ENCODE assay signal across 8 cellular contexts in the genomic region with DNA sequence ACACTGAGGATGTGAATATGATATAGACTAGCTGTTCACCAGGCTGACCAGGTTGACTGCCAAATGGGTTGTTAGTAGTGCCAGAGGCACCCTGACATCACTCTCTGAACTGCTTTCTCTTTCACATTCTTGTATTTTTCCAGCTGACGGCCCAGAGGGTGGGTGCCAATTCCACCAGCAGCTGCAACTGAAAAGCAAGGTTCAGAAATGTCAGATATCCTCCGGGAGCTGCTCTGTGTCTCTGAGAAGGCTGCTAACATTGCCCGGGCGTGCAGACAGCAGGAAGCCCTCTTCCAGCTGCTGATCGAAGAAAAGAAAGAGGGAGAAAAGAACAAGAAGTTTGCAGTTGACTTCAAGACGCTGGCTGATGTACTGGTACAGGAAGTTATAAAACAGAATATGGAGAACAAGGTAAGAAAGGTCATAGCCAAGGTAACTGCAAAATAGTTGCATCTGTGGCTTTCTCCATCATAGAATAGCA. TPM values are rescaled to one million over a fixed set of nuclear protein-coding genes. Genes with fewer than 3 reads are reported as not detected.
DNase-seq lines count a peak whose midpoint lies in the region; ATAC-seq and TF ChIP-seq lines count a peak whose summit lies in the region.

No MANE protein-coding gene starts in this region.

- peak overlapping the region; percentile 23 for H3K4me3 ChIP-seq in AG09309 (ENCODE audit: control insufficient read depth, low read depth, low read length)
- H3K4me3 ChIP-seq in mesodermal cell (ENCODE audit: extremely low read depth, insufficient read depth, low read length, poor library complexity, severe bottlenecking), result no peak overlapping the region

- no peak for TF ChIP-seq CTCF in AG09309 (IDR thresholded peaks at IDR 0.05; ENCODE audit: control insufficient read depth, insufficient read depth, low read depth, low read length, missing control alignments)

- H3K27me3 Mint-ChIP-seq in stimulated activated naive CD8-positive, alpha-beta T cell treated with anti-CD3 and anti-CD28 coated beads, Interleukin-15, amount 100 ng/mL, for 72 hours, result no peaks in the 10 kb centered on the region

- no peaks in the 10 kb centered on the region for H3K9me3 Mint-ChIP-seq in stimulated activated naive CD8-positive, alpha-beta T cell treated with anti-CD3 and anti-CD28 coated beads, Interleukin-15, amount 100 ng/mL, for 72 hours

- peaks cover 3% of the 10 kb centered on the region for H3K4me1 ChIP-seq in mesodermal cell (ENCODE audit: control insufficient read depth, insufficient read depth, low read length, poor library complexity, severe bottlenecking)

- H3K36me3 ChIP-seq in mesodermal cell (ENCODE audit: control insufficient read depth, insufficient read depth, low read length), result peaks cover 3% of the 10 kb centered on the region

- ATAC-seq in GM19324 (IDR thresholded peaks at IDR 0.05; ENCODE audit: low FRiP score, unreplicated experiment), result peak; percentile 89
- ATAC-seq in HG03439 (IDR thresholded peaks at IDR 0.05; ENCODE audit: unreplicated experiment), result peak; percentile 81
- peak; percentile 97 for ATAC-seq in stimulated activated naive CD8-positive, alpha-beta T cell treated with anti-CD3 and anti-CD28 coated beads, Interleukin-15, amount 100 ng/mL, for 72 hours

- H3K9me3 ChIP-seq in mesodermal cell (ENCODE audit: control insufficient read depth, low read length), result no peaks in the 10 kb centered on the region

- peak overlapping the region; percentile 30 for H3K27ac ChIP-seq in mesodermal cell (ENCODE audit: low read depth, low read length, severe bottlenecking)

- WGBS in mesodermal cell (ENCODE audit: insufficient coverage in 2 of 2), 2 experiments, result 60 to 64% methylated on average over 6 of the region's 6 CpGs

- peaks cover 15% of the 10 kb centered on the region for H3K4me1 Mint-ChIP-seq in stimulated activated naive CD8-positive, alpha-beta T cell treated with anti-CD3 and anti-CD28 coated beads, Interleukin-15, amount 100 ng/mL, for 72 hours

- DNase-seq in AG09309 (ENCODE audit: low read depth), result no peak
- DNase-seq in activated CD4-positive, CD25-positive, alpha-beta regulatory T cell treated with anti-CD3 and anti-CD28 coated beads, Interleukin-2, amount 50 U/mL, for 72 hours, result peak; percentile 35
- DNase-seq in dedifferentiated amniotic fluid mesenchymal stem cell (ENCODE audit: extremely low spot score), result peak; percentile 62
- DNase-seq in stimulated activated naive CD8-positive, alpha-beta T cell treated with anti-CD3 and anti-CD28 coated beads, Interleukin-15, amount 100 ng/mL, for 72 hours, result peak; percentile 29 to 43
- DNase-seq in MV-4-11 (lab: John Stamatoyannopoulos, UW), result no peak

- H3K27ac Mint-ChIP-seq in stimulated activated naive CD8-positive, alpha-beta T cell treated with anti-CD3 and anti-CD28 coated beads, Interleukin-15, amount 100 ng/mL, for 72 hours, result peak overlapping the region; percentile 93 to 98

- H3K4me3 Mint-ChIP-seq in stimulated activated naive CD8-positive, alpha-beta T cell treated with anti-CD3 and anti-CD28 coated beads, Interleukin-15, amount 100 ng/mL, for 72 hours, result peak overlapping the region; percentile 92 to 96

RNA-seq across cellular contexts. Expression of a gene that starts 16.5 kb away (rescaled TPM):
- 24.5 TPM for polyA plus RNA-seq in mesodermal cell (2013, experiment 1 of 2)
- 23.6 TPM for polyA plus RNA-seq in mesodermal cell (2013, experiment 2 of 2)

RNA-seq across cellular contexts. Expression of a gene that starts 40.3 kb away (rescaled TPM):
- polyA plus RNA-seq in mesodermal cell (2013, experiment 1 of 2), result 21.8 TPM
- 25.1 TPM for polyA plus RNA-seq in mesodermal cell (2013, experiment 2 of 2)

RNA-seq across cellular contexts. Expression of a gene that starts 48.2 kb away (rescaled TPM):
- 2.1 TPM for polyA plus RNA-seq in mesodermal cell (2013, experiment 1 of 2)
- polyA plus RNA-seq in mesodermal cell (2013, experiment 2 of 2), result 3.5 TPM

Comparison
In these comparisons a context has a peak if more than half of its experiments do, and no peak if none do; other contexts are left out.
1. DNase-seq: peak in activated CD4-positive, CD25-positive, alpha-beta regulatory T cell treated with anti-CD3 and anti-CD28 coated beads, Interleukin-2, amount 50 U/mL, for 72 hours (single experiment), dedifferentiated amniotic fluid mesenchymal stem cell (single experiment) and stimulated activated naive CD8-positive, alpha-beta T cell treated with anti-CD3 and anti-CD28 coated beads, Interleukin-15, amount 100 ng/mL, for 72 hours (2 of 2); none in AG09309 (single experiment) and MV-4-11 (single experiment).
2. Peak in every context shown above with its lines, with median percentiles within 50 percentile points of each other: ATAC-seq.